Comparison of ENCODE assay signal across 30 cellular contexts in genomic region chr2:147696426-147696825, GRCh38.
A peak's percentile ranks its signal among the peaks of the same experiment; 100 is the strongest.
DNase-seq lines count a peak whose midpoint lies in the region; ATAC-seq and TF ChIP-seq lines count a peak whose summit lies in the region.
"Had no signal": no experiment of that assay in that cellular context is flagged by ENCODE, and none has a peak within 500 bp of the region (broad histone marks: within the 10 kb centered on the region; RNA-seq: fewer than 3 reads in every experiment).

No MANE protein-coding gene starts in this region.

- no peak for TF ChIP-seq CTCF in 22Rv1 (IDR thresholded peaks at IDR 0.05)
- TF ChIP-seq CTCF in PC-3 (conservative IDR thresholded peaks at IDR 0.05; ENCODE audit: low read depth, low read length) = no peak
- no peak for TF ChIP-seq CTCF in hepatocyte (IDR thresholded peaks at IDR 0.05; ENCODE audit: poor library complexity)
- TF ChIP-seq CTCF in HFFc6 (IDR thresholded peaks at IDR 0.05) = no peak
- no peak for TF ChIP-seq CTCF in neural progenitor cell (IDR thresholded peaks at IDR 0.05)

- H3K4me2 ChIP-seq in PC-3 (ENCODE audit: low read length) (peak overlapping the region; percentile 40), hepatocyte (no peak overlapping the region), neural progenitor cell (no peak overlapping the region)
- H3K4me2 ChIP-seq: BLaER1 had no signal

- BruUV-seq in PC-3 (replicated peaks; lab: Mats Ljungman, UMichigan) = no TSS peak

- H3K27me3 Mint-ChIP-seq in HFFc6 (ENCODE audit: insufficient read depth) (no peaks in the 10 kb centered on the region), neural progenitor cell (ENCODE audit: insufficient read depth, low read depth) (no peaks in the 10 kb centered on the region)
- H3K27me3 Mint-ChIP-seq: activated naive CD4-positive, alpha-beta T cell treated with anti-CD3 and anti-CD28 coated beads, Interleukin-2, amount 50 U/mL, for 24 hours had no signal

- WGBS in hepatocyte (ENCODE audit: low lambda C conversion rate, missing lambda C conversion rate) = 61% methylated on average over 2 of the region's 2 CpGs

- no peaks in the 10 kb centered on the region for H3K36me3 ChIP-seq in PC-3 (ENCODE audit: low read depth, low read length)
- no peaks in the 10 kb centered on the region for H3K36me3 ChIP-seq in hepatocyte (replicated peaks; ENCODE audit: insufficient read depth, low read depth)
- no peaks in the 10 kb centered on the region for H3K36me3 ChIP-seq in neural progenitor cell
- H3K36me3 ChIP-seq: BLaER1, brain microvascular endothelial cell, HAP-1, Peyer's patch, SJCRH30, upper lobe of left lung had no signal

- peak overlapping the region; percentile 52 for H3K27ac ChIP-seq in 22Rv1
- peak overlapping the region; percentile 74 for H3K27ac ChIP-seq in PC-3 (ENCODE audit: low read length)
- H3K27ac ChIP-seq in hepatocyte = peak overlapping the region; percentile 45
- H3K27ac ChIP-seq in neural progenitor cell = no peak overlapping the region
- H3K27ac ChIP-seq: BLaER1, brain microvascular endothelial cell, Peyer's patch, SJCRH30, upper lobe of left lung had no signal

- H2AFZ ChIP-seq in PC-3 (ENCODE audit: low read length) (no peak overlapping the region), hepatocyte (no peak overlapping the region), neural progenitor cell (replicated peaks) (no peak overlapping the region)

- H3K36me3 Mint-ChIP-seq in HFFc6 (ENCODE audit: low read depth) (no peaks in the 10 kb centered on the region; the same call in 1 of the 2 replicates), neural progenitor cell (no peaks in the 10 kb centered on the region)

- H3K9me2 ChIP-seq in PC-3 (replicated peaks; ENCODE audit: low read length) (no peaks in the 10 kb centered on the region), hepatocyte (replicated peaks; ENCODE audit: insufficient read depth) (no peaks in the 10 kb centered on the region)

- peak; percentile 90 for ATAC-seq in PC-3
- ATAC-seq in HG02870 (IDR thresholded peaks at IDR 0.05; ENCODE audit: unreplicated experiment) = no peak
- ATAC-seq: activated CD8-positive, alpha-beta T cell treated with anti-CD3 and anti-CD28 coated beads, Interleukin-2, amount 10 ng/mL, durations not matched to agents 7 days and 5 days; HepG2; naive thymus-derived CD4-positive, alpha-beta T cell; sciatic nerve had no signal

- H3K4me3 ChIP-seq in PC-3 (ENCODE audit: low read length) (0 out of 2 replicates have a peak overlapping the region, but pooled peaks have one; percentile 2), hepatocyte (no peak overlapping the region), neural progenitor cell (no peak overlapping the region)
- H3K4me3 ChIP-seq: BLaER1, HAP-1, Peyer's patch, SJCRH30, upper lobe of left lung had no signal

- intact Hi-C loops in PC-3 (cut with micrococcal nuclease) = loop anchor here (2.0 kb wide), 1 partner anchor 16 kb away; no protein-coding TSS in a partner anchor

- DNase-seq in ELR (ENCODE audit: low read depth) = peak; percentile 38
- DNase-seq in PC-3 = peak; percentile 80
- peak; percentile 15 for DNase-seq in hepatocyte (ENCODE audit: low spot score)
- DNase-seq in D341Med (ENCODE audit: low spot score) = no peak
- DNase-seq in HFFc6 = no peak
- DNase-seq in neural progenitor cell (ENCODE audit: low spot score) = no peak
- DNase-seq: activated CD4-positive, alpha-beta T cell treated with anti-CD3 and anti-CD28 coated beads for 4 hours; activated CD8-positive, alpha-beta T cell treated with anti-CD3 and anti-CD28 coated beads, Interleukin-2, amount 10 ng/mL, durations not matched to agents 7 days and 5 days; amniotic stem cell; brain microvascular endothelial cell; GDM1; midbrain; naive thymus-derived CD4-positive, alpha-beta T cell; NCI-H2171 treated with DMSO at 0.1 percent for 48 hours; NCI-H69; nucleus accumbens; Peyer's patch; SJCRH30; stimulated activated CD4-positive, alpha-beta T cell treated with anti-CD3 and anti-CD28 coated beads, Interleukin-4, amount 100 ng/mL, for 24 hours; SW 1271; upper lobe of left lung had no signal

- H3K79me2 ChIP-seq in PC-3 (ENCODE audit: low read length) = no peaks in the 10 kb centered on the region
- H3K79me2 ChIP-seq in hepatocyte = no peaks in the 10 kb centered on the region
- no peaks in the 10 kb centered on the region for H3K79me2 ChIP-seq in neural progenitor cell (ENCODE audit: low read depth)

- CTCF ChIA-PET in PC-3 (lab: Charles Lee) = no interaction called here

- H3K9ac ChIP-seq in PC-3 (ENCODE audit: low read length) (no peak overlapping the region), neural progenitor cell (no peak overlapping the region)
- H3K9ac ChIP-seq: BLaER1 had no signal

- no peak overlapping the region for H3K4me3 Mint-ChIP-seq in HFFc6
- H3K4me3 Mint-ChIP-seq in neural progenitor cell = no peak overlapping the region
- H3K4me3 Mint-ChIP-seq: activated CD8-positive, alpha-beta T cell treated with anti-CD3 and anti-CD28 coated beads, Interleukin-2, amount 10 ng/mL, durations not matched to agents 7 days and 5 days; activated naive CD4-positive, alpha-beta T cell treated with anti-CD3 and anti-CD28 coated beads, Interleukin-2, amount 50 U/mL, for 24 hours; naive thymus-derived CD4-positive, alpha-beta T cell had no signal

- H3K4me1 Mint-ChIP-seq in HFFc6 (ENCODE audit: low read depth) = no peaks in the 10 kb centered on the region
- H3K4me1 Mint-ChIP-seq in neural progenitor cell = no peaks in the 10 kb centered on the region
- H3K4me1 Mint-ChIP-seq: activated naive CD4-positive, alpha-beta T cell treated with anti-CD3 and anti-CD28 coated beads, Interleukin-2, amount 50 U/mL, for 24 hours had no signal

- H4K20me1 ChIP-seq in PC-3 (ENCODE audit: low read length) (no peaks in the 10 kb centered on the region), hepatocyte (ENCODE audit: insufficient read depth, poor library complexity, severe bottlenecking) (no peaks in the 10 kb centered on the region), neural progenitor cell (ENCODE audit: low read depth) (no peaks in the 10 kb centered on the region)
- H4K20me1 ChIP-seq: BLaER1 had no signal

- H3K27ac Mint-ChIP-seq in HFFc6 = no peak overlapping the region
- H3K27ac Mint-ChIP-seq in neural progenitor cell = no peak overlapping the region
- H3K27ac Mint-ChIP-seq: activated CD8-positive, alpha-beta T cell treated with anti-CD3 and anti-CD28 coated beads, Interleukin-2, amount 10 ng/mL, durations not matched to agents 7 days and 5 days; activated naive CD4-positive, alpha-beta T cell treated with anti-CD3 and anti-CD28 coated beads, Interleukin-2, amount 50 U/mL, for 24 hours; activated T-helper 2 cell treated with anti-CD3 and anti-CD28 coated beads, Interferon-gamma antibody, Interleukin-2, Interleukin-4, amounts not matched to agents 10 μg/mL and 5 μg/mL and 100 μg/mL, durations not matched to agents 14 hours and 24 hours and 36 hours; naive thymus-derived CD4-positive, alpha-beta T cell; progenitor cell of endocrine pancreas had no signal

- POLR2A ChIA-PET in PC-3 (lab: Charles Lee; ENCODE audit: unreplicated experiment) = no interaction called here

- H3K4me1 ChIP-seq in PC-3 (ENCODE audit: insufficient read depth, low read length) (peaks cover 20% of the 10 kb centered on the region), hepatocyte (ENCODE audit: insufficient read depth) (no peaks in the 10 kb centered on the region), neural progenitor cell (no peaks in the 10 kb centered on the region)
- H3K4me1 ChIP-seq: BLaER1, HAP-1, Peyer's patch, SJCRH30, upper lobe of left lung had no signal

- H3K9me3 ChIP-seq in PC-3 (ENCODE audit: low read length) (no peaks in the 10 kb centered on the region), hepatocyte (ENCODE audit: low read depth) (no peaks in the 10 kb centered on the region), neural progenitor cell (ENCODE audit: low read depth) (no peaks in the 10 kb centered on the region)
- H3K9me3 ChIP-seq: BLaER1, HAP-1, Peyer's patch, SJCRH30, upper lobe of left lung had no signal

- H3K27me3 ChIP-seq in PC-3 (ENCODE audit: low read length) = no peaks in the 10 kb centered on the region
- no peaks in the 10 kb centered on the region for H3K27me3 ChIP-seq in hepatocyte
- no peaks in the 10 kb centered on the region for H3K27me3 ChIP-seq in neural progenitor cell
- H3K27me3 ChIP-seq: BLaER1, brain microvascular endothelial cell, Peyer's patch, SJCRH30, upper lobe of left lung had no signal

- H3F3A ChIP-seq in PC-3 (ENCODE audit: low read length, unreplicated experiment) = no peaks in the 10 kb centered on the region
- no peaks in the 10 kb centered on the region for H3F3A ChIP-seq in neural progenitor cell (ENCODE audit: low read depth)

- H3K9me3 Mint-ChIP-seq in HFFc6 (peaks cover 52% of the 10 kb centered on the region), neural progenitor cell (peaks cover 3% of the 10 kb centered on the region)

Comparison
In these comparisons a context has a peak if more than half of its experiments do, and no peak if none do; other contexts are left out.
1. DNase-seq: peak in ELR (single experiment), PC-3 (single experiment) and hepatocyte (single experiment); none in D341Med (single experiment), HFFc6 (single experiment) and neural progenitor cell (single experiment).